Comparison of ENCODE assay signal across 18 cellular contexts in genomic region chr10:63622097-63622496, GRCh38.
A peak's percentile ranks its signal among the peaks of the same experiment; 100 is the strongest.
DNase-seq lines count a peak whose midpoint lies in the region; ATAC-seq and TF ChIP-seq lines count a peak whose summit lies in the region.
"Had no signal": no experiment of that assay in that cellular context is flagged by ENCODE, and none has a peak within 500 bp of the region (broad histone marks: within the 10 kb centered on the region; RNA-seq: fewer than 3 reads in every experiment).

No MANE protein-coding gene starts in this region.

- H2AK5ac ChIP-seq in IMR-90 (ENCODE audit: low read depth, low read length): no peak overlapping the region

- intact Hi-C loops in Caco-2 (cut with micrococcal nuclease; ENCODE audit: unreplicated experiment): no loop called here
- intact Hi-C loops in IMR-90 (cut with micrococcal nuclease): loop anchor here (10.0 kb wide), 1 partner anchor 1027 kb away; no protein-coding TSS in a partner anchor
- intact Hi-C loops in mucosa of descending colon (cut with DNase I, micrococcal nuclease): loop anchor here in 1 of 2 donors (10.0 kb wide), 1 partner anchor 157 kb away; the partner anchor contains the start of gene JMJD1C
- intact Hi-C loops in vagina (cut with DNase I): no loop called here

- no peak for TF ChIP-seq RAD21 in IMR-90 (IDR thresholded peaks at IDR 0.05; ENCODE audit: low read length)

- no peaks in the 10 kb centered on the region for H3K9me3 ChIP-seq in Caco-2
- no peaks in the 10 kb centered on the region for H3K9me3 ChIP-seq in IMR-90 (ENCODE audit: control insufficient read depth, insufficient read depth, low read length)
- no peaks in the 10 kb centered on the region for H3K9me3 ChIP-seq in RWPE2 (ENCODE audit: severe bottlenecking)
- H3K9me3 ChIP-seq in mucosa of descending colon: no peaks in the 10 kb centered on the region
- no peaks in the 10 kb centered on the region for H3K9me3 ChIP-seq in vagina
- H3K9me3 ChIP-seq: BE2C had no signal

- H3K4me3 ChIP-seq in Caco-2 (ENCODE audit: low read depth, low read length): no peak overlapping the region
- no peak overlapping the region for H3K4me3 ChIP-seq in IMR-90 (ENCODE audit: insufficient read depth, low read depth, low read length)
- no peak overlapping the region for H3K4me3 ChIP-seq in RWPE2 (ENCODE audit: severe bottlenecking)
- H3K4me3 ChIP-seq in mucosa of descending colon: no peak overlapping the region
- H3K4me3 ChIP-seq in vagina: no peak overlapping the region
- H3K4me3 ChIP-seq: GM12878 had no signal

- H3K4ac ChIP-seq in IMR-90 (ENCODE audit: low read depth, low read length): no peak overlapping the region

- H2BK120ac ChIP-seq in IMR-90 (ENCODE audit: low read depth, low read length): no peak overlapping the region

- no peak overlapping the region for H3K14ac ChIP-seq in IMR-90 (replicated peaks; ENCODE audit: low read depth, low read length)

- CTCF ChIA-PET in Caco-2 (lab: Charles Lee) (interaction anchor here (0.6 to 1.0 kb wide), 3 partner anchors 12 to 310 kb away, joined by 4 to 7 read pairs (median 4); no protein-coding TSS in a partner anchor), IMR-90 (lab: Yijun Ruan, JAX) (interaction anchor here (0.6 kb wide), 1 partner anchor 95 kb away, joined by 5 read pairs; no protein-coding TSS in a partner anchor)

- no peak overlapping the region for H3K27ac ChIP-seq in IMR-90 (ENCODE audit: insufficient read depth, low read length)
- peak overlapping the region; percentile 7 for H3K27ac ChIP-seq in RWPE2 (ENCODE audit: poor library complexity, severe bottlenecking)
- no peak overlapping the region for H3K27ac ChIP-seq in vagina
- H3K27ac ChIP-seq in substantia nigra (ENCODE audit: low read depth, low read length, poor library complexity, severe bottlenecking): no peak overlapping the region
- H3K27ac ChIP-seq: HL-60 had no signal

- no CpG with 5 or more reads among the region's 2 CpGs for WGBS in IMR-90 (ENCODE audit: extremely low coverage in 2 of 2, insufficient read length in 1 of 2), 2 experiments

- TF ChIP-seq POLR2A in IMR-90 (IDR thresholded peaks at IDR 0.05; ENCODE audit: low read depth, low read length) (no peak), vagina (IDR thresholded peaks at IDR 0.05) (no peak)

- no peak overlapping the region for H2BK15ac ChIP-seq in IMR-90 (ENCODE audit: low read depth, low read length)

- TF ChIP-seq CTCF in Caco-2 (IDR thresholded peaks at IDR 0.05; ENCODE audit: insufficient read depth in 1 of 2, low read depth in 1 of 2, low read length in 1 of 2, severe bottlenecking in 1 of 2, unreplicated experiment in 1 of 2): no peak
- TF ChIP-seq CTCF in IMR-90 (conservative IDR thresholded peaks at IDR 0.05; ENCODE audit: low read depth, low read length): no peak
- TF ChIP-seq CTCF in RWPE2 (IDR thresholded peaks at IDR 0.05; ENCODE audit: poor library complexity, severe bottlenecking): no peak
- no peak for TF ChIP-seq CTCF in mucosa of descending colon (IDR thresholded peaks at IDR 0.05)
- no peak for TF ChIP-seq CTCF in vagina (IDR thresholded peaks at IDR 0.05)

- no peak overlapping the region for H4K91ac ChIP-seq in IMR-90 (ENCODE audit: insufficient read depth, low read depth, low read length)

- H2AK9ac ChIP-seq in IMR-90 (replicated peaks; ENCODE audit: low read depth, low read length, poor library complexity): no peak overlapping the region

- no peaks in the 10 kb centered on the region for H3K36me3 ChIP-seq in Caco-2 (ENCODE audit: control insufficient read depth, insufficient read depth, low read length)
- no peaks in the 10 kb centered on the region for H3K36me3 ChIP-seq in IMR-90 (ENCODE audit: control insufficient read depth, insufficient read depth, low read length)
- peaks cover 45% of the 10 kb centered on the region for H3K36me3 ChIP-seq in RWPE2 (ENCODE audit: low read depth)
- no peaks in the 10 kb centered on the region for H3K36me3 ChIP-seq in mucosa of descending colon (ENCODE audit: low read depth)
- peaks cover 0 to 5% of the 10 kb centered on the region in 2 donors for H3K36me3 ChIP-seq in vagina

- 0 out of 4 replicates have a peak, but pooled peaks cover 0 to 7% of the 10 kb centered on the region in 2 experiments for H3K79me1 ChIP-seq in IMR-90 (ENCODE audit: low read depth in 1 of 2, low read length in 2 of 2)

- H3K56ac ChIP-seq in IMR-90 (ENCODE audit: extremely low read depth, insufficient read depth, low read length): no peak overlapping the region

- in situ Hi-C loops in IMR-90 (cut with MboI; ENCODE audit: low sequenced_read_pairs): no loop called here

- H4K5ac ChIP-seq in IMR-90 (ENCODE audit: low read depth, low read length): no peak overlapping the region

- H3K27me3 ChIP-seq in Caco-2 (replicated peaks; ENCODE audit: control insufficient read depth, insufficient read depth, low read length): no peaks in the 10 kb centered on the region
- H3K27me3 ChIP-seq in IMR-90 (ENCODE audit: control insufficient read depth, insufficient read depth, low read length): no peaks in the 10 kb centered on the region
- no peaks in the 10 kb centered on the region for H3K27me3 ChIP-seq in RWPE2 (ENCODE audit: insufficient read depth, poor library complexity, severe bottlenecking)
- no peaks in the 10 kb centered on the region for H3K27me3 ChIP-seq in vagina
- H3K27me3 ChIP-seq: BE2C had no signal

- DNase-seq in Caco-2 (no peak), IMR-90 (no peak), RWPE2 (ENCODE audit: low spot score) (no peak), mucosa of descending colon (no peak), vagina (ENCODE audit: extremely low spot score in 2 of 2) (no peak), substantia nigra (lab: John Stamatoyannopoulos, UW) (no peak)
- DNase-seq: ACHN; BE2C; C1 segment of cervical spinal cord; CD8-positive, alpha-beta T cell; DMS79 treated with DMSO at 0.1 percent for 48 hours; H9; Karpas-422; KBM-7 had no signal

- peaks cover 6% of the 10 kb centered on the region for H3K4me1 ChIP-seq in Caco-2
- 0 out of 2 replicates have a peak, but pooled peaks cover 2% of the 10 kb centered on the region for H3K4me1 ChIP-seq in IMR-90 (ENCODE audit: control insufficient read depth, insufficient read depth, low read length)
- H3K4me1 ChIP-seq in RWPE2 (ENCODE audit: insufficient read depth, poor library complexity, severe bottlenecking): no peaks in the 10 kb centered on the region
- H3K4me1 ChIP-seq in mucosa of descending colon (ENCODE audit: low read depth): no peaks in the 10 kb centered on the region
- H3K4me1 ChIP-seq in vagina: peaks cover 1% of the 10 kb centered on the region
- H3K4me1 ChIP-seq: BE2C had no signal

- no peak overlapping the region for H3K4me2 ChIP-seq in IMR-90 (ENCODE audit: low read depth, low read length)

- no peak overlapping the region for H3K27ac Mint-ChIP-seq in Caco-2 (ENCODE audit: unreplicated experiment)
- H3K27ac Mint-ChIP-seq: CD8-positive, alpha-beta T cell; H9; IgD-negative memory B cell had no signal

- H4K8ac ChIP-seq in IMR-90 (ENCODE audit: low read depth in 2 of 2, low read length in 2 of 2): no peak overlapping the region

- POLR2A ChIA-PET in Caco-2 (lab: Charles Lee): interaction anchor here (0.7 kb wide), 1 partner anchor 9 kb away, joined by 3 read pairs; no protein-coding TSS in a partner anchor
- POLR2A ChIA-PET in IMR-90 (lab: Charles Lee; ENCODE audit: unreplicated experiment): no interaction called here

- BruUV-seq in Caco-2 (replicated peaks; lab: Mats Ljungman, UMichigan) (TSS peak; percentile 18), IMR-90 (replicated peaks; lab: Mats Ljungman, UMichigan) (TSS peak; percentile 53)

- no peak overlapping the region for H3K23ac ChIP-seq in IMR-90 (ENCODE audit: low read depth, low read length)

- H3K4me1 Mint-ChIP-seq in Caco-2 (ENCODE audit: low read depth, unreplicated experiment): peaks cover 15% of the 10 kb centered on the region

- H3K9ac ChIP-seq in IMR-90 (ENCODE audit: low read depth, low read length): no peak overlapping the region

- H2BK20ac ChIP-seq in IMR-90 (ENCODE audit: low read depth, low read length): no peak overlapping the region

- ATAC-seq in IMR-90 (ENCODE audit: low read depth) (no peak), RWPE2 (ENCODE audit: low read depth) (0 out of 3 replicates have a peak, but pooled peaks have one; percentile 49), mucosa of descending colon (peak; percentile 48), HG02852 (IDR thresholded peaks at IDR 0.05; ENCODE audit: unreplicated experiment) (no peak)
- ATAC-seq: CD8-positive, alpha-beta T cell; GM12878 had no signal

- no peak overlapping the region for H3K18ac ChIP-seq in IMR-90 (ENCODE audit: low read depth, low read length)

- H4K20me1 ChIP-seq in IMR-90 (ENCODE audit: insufficient read depth, low read length): no peaks in the 10 kb centered on the region

- H2BK5ac ChIP-seq in IMR-90 (ENCODE audit: low read depth, low read length, poor library complexity, severe bottlenecking): no peak overlapping the region

- no peak overlapping the region for H2AFZ ChIP-seq in IMR-90 (replicated peaks; ENCODE audit: low read length, poor library complexity)

- H3K27me3 Mint-ChIP-seq in Caco-2 (ENCODE audit: insufficient read depth, unreplicated experiment): no peaks in the 10 kb centered on the region
- H3K27me3 Mint-ChIP-seq: IgD-negative memory B cell had no signal

- peaks cover 3% of the 10 kb centered on the region; the same call in 1 of the 2 replicates for H3K9me1 ChIP-seq in IMR-90 (ENCODE audit: insufficient read depth, low read length)

- peaks cover 18% of the 10 kb centered on the region for H3K36me3 Mint-ChIP-seq in Caco-2 (ENCODE audit: insufficient read depth, unreplicated experiment)

- no peaks in the 10 kb centered on the region for H3K9me3 Mint-ChIP-seq in Caco-2 (ENCODE audit: unreplicated experiment)
- H3K9me3 Mint-ChIP-seq: CD8-positive, alpha-beta T cell; H9; IgD-negative memory B cell had no signal

- dilution Hi-C loops in IMR-90 (cut with HindIII; ENCODE audit: low sequenced_read_pairs, unreplicated experiment): no loop called here

- no peak overlapping the region for H3K4me3 Mint-ChIP-seq in Caco-2 (ENCODE audit: unreplicated experiment)
- H3K4me3 Mint-ChIP-seq: CD8-positive, alpha-beta T cell; H9; IgD-negative memory B cell had no signal

TF ChIP-seq in IMR-90, 13 proteins besides CTCF, POLR2A, EP300 and RAD21 (continues in another document):
- TF ChIP-seq FOS (IDR thresholded peaks at IDR 0.05; ENCODE audit: low read depth, low read length) (no peak), NFE2L2 (IDR thresholded peaks at IDR 0.05; ENCODE audit: low read depth, low read length) (no peak), MXI1 (IDR thresholded peaks at IDR 0.05; ENCODE audit: borderline replicate concordance, low read depth, low read length) (no peak), MAFK (IDR thresholded peaks at IDR 0.05; ENCODE audit: low read depth, low read length) (no peak), MAZ (IDR thresholded peaks at IDR 0.05; ENCODE audit: borderline replicate concordance, low read depth, low read length) (no peak), RCOR1 (IDR thresholded peaks at IDR 0.05; ENCODE audit: insufficient replicate concordance, low read length) (no peak), SMC3 (IDR thresholded peaks at IDR 0.05; ENCODE audit: low read depth, low read length) (no peak), CHD1 (IDR thresholded peaks at IDR 0.05; ENCODE audit: low read depth, low read length) (no peak)

Comparison
In these comparisons a context has a peak if more than half of its experiments do, and no peak if none do; other contexts are left out.
1. ATAC-seq: peak in RWPE2 (single experiment) and mucosa of descending colon (single experiment); none in IMR-90 (single experiment) and HG02852 (single experiment).